ENCODE assay signal across 8 cellular contexts in the genomic region with DNA sequence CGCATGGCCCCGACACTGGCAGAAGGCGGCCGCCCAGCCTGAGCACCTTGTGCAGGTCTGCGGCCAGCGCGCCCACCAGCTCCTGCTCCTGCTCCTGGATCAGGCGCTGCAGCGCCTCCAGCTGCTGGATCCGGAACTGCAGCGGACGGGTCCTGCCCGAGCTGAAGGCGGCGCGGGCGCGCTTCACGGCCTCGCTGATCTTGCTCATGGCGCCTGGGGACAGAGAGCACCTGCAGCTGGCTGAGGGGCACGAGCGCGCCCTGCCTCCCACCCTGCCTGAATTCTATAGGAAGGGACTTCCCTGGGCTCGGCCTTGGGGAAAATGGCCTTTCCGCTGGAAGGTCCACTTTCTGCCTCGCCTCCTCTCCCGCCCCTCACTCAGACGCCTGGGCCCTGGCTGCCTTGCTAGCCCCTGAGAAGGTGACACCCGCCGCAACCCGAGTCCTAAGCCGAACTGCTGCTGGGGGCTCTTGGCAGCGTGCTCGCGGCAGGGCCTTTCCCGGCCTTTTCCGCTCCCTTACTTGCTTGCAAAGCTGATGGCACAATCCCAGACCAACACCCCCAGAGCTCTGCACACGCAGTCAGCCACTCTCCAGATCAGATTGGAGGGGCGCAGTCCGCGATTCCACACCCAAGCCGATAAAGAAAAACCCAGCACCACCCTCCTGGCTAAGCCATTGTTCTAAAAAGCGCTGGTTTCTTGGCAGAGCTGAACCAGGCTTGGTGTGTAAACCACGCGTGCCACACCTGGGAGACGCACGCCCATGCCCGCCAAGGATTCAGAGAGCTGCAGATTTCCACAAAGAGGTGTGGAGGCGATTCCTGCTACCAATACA. TPM values are rescaled to one million over a fixed set of nuclear protein-coding genes. Genes with fewer than 3 reads are reported as not detected.
DNase-seq lines count a peak whose midpoint lies in the region; ATAC-seq and TF ChIP-seq lines count a peak whose summit lies in the region.

No MANE protein-coding gene starts in this region.

- ATAC-seq in HG03095 (IDR thresholded peaks at IDR 0.05; ENCODE audit: unreplicated experiment): no peak

- TF ChIP-seq POLR2A in GM19193 (IDR thresholded peaks at IDR 0.05; ENCODE audit: extremely low read depth, insufficient read depth, insufficient read length): peak; percentile 35

- DNase-seq in 8988T (peak; percentile 95), NCI-H2227 (lab: John Stamatoyannopoulos, UW; ENCODE audit: unreplicated experiment) (peak; percentile 88), lung microvascular endothelial cell (ENCODE audit: low read depth in 2 of 2) (peak; percentile 81 to 89)
- peak; percentile 52 to 76 for DNase-seq in activated CD8-positive, alpha-beta memory T cell treated with anti-CD3 and anti-CD28 coated beads for 1 hour (ENCODE audit: extremely low read depth in 1 of 2, low read depth in 1 of 2)
- DNase-seq in effector CD8-positive, alpha-beta T cell (lab: John Stamatoyannopoulos, UW): peak; percentile 76
- DNase-seq in stimulated activated CD4-positive, alpha-beta T cell treated with anti-CD3 and anti-CD28 coated beads, TNF-alpha, amount 100 ng/mL, for 1 hour (ENCODE audit: low read depth in 3 of 3, low spot score in 1 of 3): peak; percentile 43 to 84 (median 69)

RNA-seq across cellular contexts. Expression of a gene that starts 3.0 kb away (rescaled TPM):
- total RNA-seq in lung microvascular endothelial cell: under 0.01 and 0.20 TPM in 2 replicates

RNA-seq across cellular contexts. Expression of a gene that starts 28.8 kb away (rescaled TPM):
- not detected in 2 replicates for total RNA-seq in lung microvascular endothelial cell
